33 cellular contexts compared by ENCODE assay signal in the genomic region with DNA sequence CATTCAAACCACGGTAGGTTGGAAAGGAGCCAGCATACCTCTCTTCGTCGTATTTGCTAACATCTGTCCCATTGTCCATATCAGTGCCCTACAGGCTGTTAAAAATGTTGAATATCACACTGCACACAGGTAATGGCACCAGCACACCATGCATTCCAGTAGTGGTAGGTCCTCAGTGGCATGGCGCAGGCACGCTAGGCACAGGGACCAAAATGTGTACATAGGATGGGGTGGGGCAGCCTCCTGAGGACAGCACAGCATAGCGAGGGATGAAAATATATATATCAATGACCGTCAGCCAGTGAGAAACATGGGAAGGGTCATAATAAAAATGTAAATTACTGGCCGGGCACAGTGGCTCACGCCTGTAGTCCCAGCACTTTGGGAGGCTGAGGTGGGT.
"Had no signal": no experiment of that assay in that cellular context is flagged by ENCODE, and none has a peak within 500 bp of the region (broad histone marks: within the 10 kb centered on the region; RNA-seq: fewer than 3 reads in every experiment).

No MANE protein-coding gene starts in this region.

- H3K9me3 Mint-ChIP-seq: central memory CD8-positive, alpha-beta T cell had no signal

- H3K9ac ChIP-seq: SK-N-SH had no signal

- H3K4me1 ChIP-seq: SJCRH30 had no signal

- H3K27ac ChIP-seq: brain microvascular endothelial cell, cardiac muscle cell, SJCRH30 had no signal

- H3K36me3 ChIP-seq: brain microvascular endothelial cell, cardiac muscle cell, MG63, SJCRH30 had no signal

- H3K4me3 Mint-ChIP-seq: activated CD4-positive, alpha-beta T cell treated with anti-CD3 and anti-CD28 coated beads for 36 hours; activated CD4-positive, alpha-beta T cell treated with anti-CD3 and anti-CD28 coated beads, Interleukin-2, amount 10 ng/mL, durations not matched to agents 7 days and 5 days; activated naive CD4-positive, alpha-beta T cell treated with anti-CD3 and anti-CD28 coated beads, Interleukin-2, amount 10 ng/mL, durations not matched to agents 7 days and 5 days; activated naive CD8-positive, alpha-beta T cell; activated naive CD8-positive, alpha-beta T cell treated with anti-CD3 and anti-CD28 coated beads, Interleukin-2, amount 50 U/mL, for 24 hours; activated T-cell treated with anti-CD3 and anti-CD28 coated beads, Interleukin-2, amount 50 U/mL, for 4 hours; activated T-helper 1 cell treated with anti-CD3 and anti-CD28 coated beads, Interleukin-12 subunit alpha, Interleukin-12 subunit beta, Interleukin-2, Interleukin-4 antibody, amounts not matched to agents 30 ng/mL and 10 ng/mL and 1 ng/mL, durations not matched to agents 14 hours and 24 hours and 36 hours; central memory CD8-positive, alpha-beta T cell; IgD-negative memory B cell; T-helper 1 cell treated with Interleukin-12 subunit alpha and Interleukin-12 subunit beta and Interleukin-4 antibody, amounts not matched to agents 30 μg/mL and 1 μg/mL, for 36 hours; T-helper 2 cell treated with Interferon-gamma antibody and Interleukin-4, amounts not matched to agents 5 μg/mL and 100 μg/mL, for 36 hours; WTC11 had no signal

- H3K27me3 ChIP-seq: brain microvascular endothelial cell, cardiac muscle cell, MG63, SJCRH30 had no signal

- H3K4me1 Mint-ChIP-seq: activated CD4-positive, alpha-beta T cell treated with anti-CD3 and anti-CD28 coated beads for 36 hours; activated CD4-positive, alpha-beta T cell treated with anti-CD3 and anti-CD28 coated beads, Interleukin-2, amount 10 ng/mL, durations not matched to agents 7 days and 5 days; activated naive CD4-positive, alpha-beta T cell treated with anti-CD3 and anti-CD28 coated beads, Interleukin-2, amount 10 ng/mL, durations not matched to agents 7 days and 5 days; activated naive CD8-positive, alpha-beta T cell treated with anti-CD3 and anti-CD28 coated beads, Interleukin-2, amount 50 U/mL, for 24 hours; central memory CD8-positive, alpha-beta T cell; IgD-negative memory B cell had no signal

- DNase-seq: activated CD4-positive, alpha-beta T cell treated with anti-CD3 and anti-CD28 coated beads for 36 hours; activated CD4-positive, alpha-beta T cell treated with anti-CD3 and anti-CD28 coated beads, Interleukin-2, amount 10 ng/mL, durations not matched to agents 7 days and 5 days; activated CD4-positive, alpha-beta T cell treated with anti-CD3 and anti-CD28 coated beads, Interleukin-2, amount 50 U/mL, for 48 hours; activated CD8-positive, alpha-beta memory T cell treated with anti-CD3 and anti-CD28 coated beads, Interleukin-2, amount 50 U/mL, for 4 hours; activated gamma-delta T cell treated with Interleukin-2 at 50 U/mL for 16 hours; activated naive CD4-positive, alpha-beta T cell treated with anti-CD3 and anti-CD28 coated beads, Interleukin-2, amount 10 ng/mL, durations not matched to agents 7 days and 5 days; activated naive CD8-positive, alpha-beta T cell treated with anti-CD3 and anti-CD28 coated beads, Interleukin-2, amount 50 U/mL, for 24 hours; activated T-cell treated with anti-CD3 and anti-CD28 coated beads for 4 hours; activated T-cell treated with anti-CD3 and anti-CD28 coated beads, Interleukin-2, amount 50 U/mL, for 4 hours; anterior cingulate cortex; brain microvascular endothelial cell; Kasumi-1; KBM-7; MG63; NCI-H1048; NCI-H1417; NCI-H146; NCI-H187; NCI-H2029 treated with DMSO at 0.1 percent for 48 hours; NCI-H524 treated with DMSO at 0.1 percent for 48 hours; SHP77; SJCRH30; SK-N-SH had no signal

- H3K27me3 Mint-ChIP-seq: activated CD4-positive, alpha-beta T cell treated with anti-CD3 and anti-CD28 coated beads for 36 hours; activated CD4-positive, alpha-beta T cell treated with anti-CD3 and anti-CD28 coated beads, Interleukin-2, amount 10 ng/mL, durations not matched to agents 7 days and 5 days; activated naive CD4-positive, alpha-beta T cell treated with anti-CD3 and anti-CD28 coated beads, Interleukin-2, amount 10 ng/mL, durations not matched to agents 7 days and 5 days; IgD-negative memory B cell had no signal

- H3K36me3 Mint-ChIP-seq: activated naive CD4-positive, alpha-beta T cell treated with anti-CD3 and anti-CD28 coated beads, Interleukin-2, amount 10 ng/mL, durations not matched to agents 7 days and 5 days; activated naive CD8-positive, alpha-beta T cell; IgD-negative memory B cell; WTC11 had no signal

- H3K9me3 ChIP-seq: MG63, SJCRH30, SK-N-SH had no signal

- H3K27ac Mint-ChIP-seq: activated CD4-positive, alpha-beta T cell treated with anti-CD3 and anti-CD28 coated beads for 36 hours; activated CD4-positive, alpha-beta T cell treated with anti-CD3 and anti-CD28 coated beads, Interleukin-2, amount 10 ng/mL, durations not matched to agents 7 days and 5 days; activated naive CD4-positive, alpha-beta T cell treated with anti-CD3 and anti-CD28 coated beads, Interleukin-2, amount 10 ng/mL, durations not matched to agents 7 days and 5 days; activated naive CD8-positive, alpha-beta T cell; activated naive CD8-positive, alpha-beta T cell treated with anti-CD3 and anti-CD28 coated beads, Interleukin-2, amount 50 U/mL, for 24 hours; activated T-helper 1 cell treated with anti-CD3 and anti-CD28 coated beads, Interleukin-12 subunit alpha, Interleukin-12 subunit beta, Interleukin-2, Interleukin-4 antibody, amounts not matched to agents 30 ng/mL and 10 ng/mL and 1 ng/mL, durations not matched to agents 14 hours and 24 hours and 36 hours; IgD-negative memory B cell; T-helper 1 cell treated with Interleukin-12 subunit alpha and Interleukin-12 subunit beta and Interleukin-4 antibody, amounts not matched to agents 30 μg/mL and 1 μg/mL, for 36 hours; T-helper 2 cell treated with Interferon-gamma antibody and Interleukin-4, amounts not matched to agents 5 μg/mL and 100 μg/mL, for 36 hours; WTC11 had no signal

- ATAC-seq: activated CD4-positive, alpha-beta T cell treated with anti-CD3 and anti-CD28 coated beads for 36 hours; activated CD4-positive, CD25-positive, alpha-beta regulatory T cell treated with anti-CD3 and anti-CD28 coated beads, Interleukin-2, amount 50 U/mL, for 24 hours; activated naive CD8-positive, alpha-beta T cell treated with anti-CD3 and anti-CD28 coated beads, Interleukin-2, amount 50 U/mL, for 24 hours; activated T-cell treated with anti-CD3 and anti-CD28 coated beads, Interleukin-2, amount 50 U/mL, for 4 hours; Panc1; WTC11 had no signal

- H3K4me3 ChIP-seq: cardiac muscle cell, MG63, SJCRH30 had no signal
